Comparison of ENCODE assay signal across 25 cellular contexts in genomic region chr10:82020999-82021398, GRCh38.
DNase-seq lines count a peak whose midpoint lies in the region; ATAC-seq, FAIRE-seq and TF ChIP-seq lines count a peak whose summit lies in the region.
"Had no signal": no experiment of that assay in that cellular context is flagged by ENCODE, and none has a peak within 500 bp of the region (broad histone marks: within the 10 kb centered on the region; RNA-seq: fewer than 3 reads in every experiment).

No MANE protein-coding gene starts in this region.

- H2BK12ac ChIP-seq in trophoblast cell (ENCODE audit: low read length) = no peak overlapping the region

- TF ChIP-seq RAD21 in HepG2 (CRISPR knock-in tag; IDR thresholded peaks at IDR 0.05) = no peak

- in situ Hi-C loops in HepG2 (cut with HindIII; ENCODE audit: extremely low pct_ligation_motif_present, low pct_unique_long_range_greater_than_20kb) = no loop called here
- in situ Hi-C loops in GM13976 (cut with MboI; ENCODE audit: low sequenced_read_pairs, unreplicated experiment) = no loop called here

- no peaks in the 10 kb centered on the region for H3K79me1 ChIP-seq in trophoblast cell (ENCODE audit: low read length)

- WGBS in HepG2 (ENCODE audit: low lambda C conversion rate) = 0% methylated on average over 4 of the region's 4 CpGs
- WGBS in trophoblast cell (ENCODE audit: extremely low coverage, insufficient coverage, insufficient read length) = no CpG with 5 or more reads among the region's 4 CpGs

- CTCF ChIA-PET in Calu3 (lab: Charles Lee) = interaction anchor here (0.5 to 0.6 kb wide), 2 partner anchors 14 to 128 kb away, joined by 3 to 5 read pairs; no protein-coding TSS in a partner anchor
- CTCF ChIA-PET in HepG2 (lab: Yijun Ruan, JAX; ENCODE audit: low intra/inter-chr PET ratio, low total read pairs) = no interaction called here

- H3K27ac Mint-ChIP-seq in Calu3 (ENCODE audit: unreplicated experiment) = no peak overlapping the region
- H3K27ac Mint-ChIP-seq: B cell; CD4-positive, alpha-beta T cell; CD8-positive, alpha-beta T cell had no signal

- H3K9ac ChIP-seq in HepG2 (ENCODE audit: insufficient read depth, low read depth, low read length) (no peak overlapping the region), trophoblast cell (ENCODE audit: low read length) (peak overlapping the region; percentile 15)
- H3K9ac ChIP-seq: BLaER1 treated with 17β-estradiol and CSF1 and Interleukin-3, amounts not matched to agents 10 nM and 100 nM had no signal

- no peak for TF ChIP-seq EP300 in HepG2 (IDR thresholded peaks at IDR 0.05; ENCODE audit: low read depth in 2 of 2, low read length in 2 of 2)
- no peak for TF ChIP-seq EP300 in HepG2 (CRISPR knock-in tag; IDR thresholded peaks at IDR 0.05; ENCODE audit: borderline replicate concordance)

- no peak overlapping the region for H3K4me2 ChIP-seq in HepG2 (ENCODE audit: low read depth, low read length)
- no peak overlapping the region for H3K4me2 ChIP-seq in trophoblast cell (ENCODE audit: low read length)
- H3K4me2 ChIP-seq: A549; BLaER1 treated with 17β-estradiol and CSF1 and Interleukin-3, amounts not matched to agents 10 nM and 100 nM had no signal

- H3K27me3 Mint-ChIP-seq in Calu3 (ENCODE audit: unreplicated experiment) = no peaks in the 10 kb centered on the region
- H3K27me3 Mint-ChIP-seq: B cell; CD4-positive, alpha-beta T cell had no signal

- FAIRE-seq in HepG2 (lab: Jason Lieb, UNC) = no peak
- peak; percentile 5 for FAIRE-seq in urothelium cell line (lab: Jason Lieb, UNC)
- no peak for FAIRE-seq in GM19239 (lab: Jason Lieb, UNC)
- FAIRE-seq: A549, GM12878, GM12892 had no signal

- DNase-seq in Calu3 (peak; percentile 24), HepG2 (ENCODE audit: low spot score) (no peak), trophoblast cell (no peak), urothelium cell line (ENCODE audit: low spot score) (no peak), GM13976 (ENCODE audit: low spot score) (no peak), OCI-M1 (lab: John Stamatoyannopoulos, UW) (no peak), GM19239 (ENCODE audit: insufficient read length, low spot score) (no peak)
- DNase-seq: AML-193; Caco-2; CD4-positive, alpha-beta T cell; CD8-positive, alpha-beta T cell; DMS 273 treated with DMSO at 0.1 percent for 48 hours; DMS153; DMS53; DMS79; DND-41; EL; GDM1 had no signal

- intact Hi-C loops in Calu3 (cut with micrococcal nuclease; ENCODE audit: unreplicated experiment) (no loop called here), HepG2 (cut with micrococcal nuclease; ENCODE audit: unreplicated experiment) (no loop called here)

- H3K14ac ChIP-seq in trophoblast cell (ENCODE audit: low read length) = no peak overlapping the region

- no peak overlapping the region for H3K23ac ChIP-seq in trophoblast cell (ENCODE audit: low read length)

- H3K4ac ChIP-seq in trophoblast cell (ENCODE audit: low read depth, low read length) = no peak overlapping the region

- POLR2A ChIA-PET in HepG2 (lab: Yijun Ruan, JAX) = no interaction called here

- H3K4me3 Mint-ChIP-seq in Calu3 (ENCODE audit: low read depth, unreplicated experiment) = no peak overlapping the region
- H3K4me3 Mint-ChIP-seq: B cell; CD4-positive, alpha-beta T cell; CD8-positive, alpha-beta T cell had no signal

- H2BK5ac ChIP-seq in trophoblast cell (ENCODE audit: low read depth, low read length, poor library complexity) = no peak overlapping the region

- TF ChIP-seq POLR2A in HepG2 (IDR thresholded peaks at IDR 0.05; ENCODE audit: insufficient read depth in 1 of 2, low read depth in 2 of 2, low read length in 2 of 2) = no peak

- H3K4me1 Mint-ChIP-seq in Calu3 (ENCODE audit: low read depth, unreplicated experiment) = peaks cover 33% of the 10 kb centered on the region
- H3K4me1 Mint-ChIP-seq: B cell had no signal

- H3K79me2 ChIP-seq in HepG2 (ENCODE audit: insufficient read depth, low read length) (no peaks in the 10 kb centered on the region), trophoblast cell (ENCODE audit: control insufficient read depth, insufficient read depth, low read length, poor library complexity) (no peaks in the 10 kb centered on the region)

- no peaks in the 10 kb centered on the region for H4K20me1 ChIP-seq in HepG2 (ENCODE audit: insufficient read depth, low read length)

- H3K36me3 ChIP-seq in HepG2 (replicated peaks in 1 of 2; ENCODE audit: control insufficient read depth in 1 of 2, insufficient read depth in 2 of 2, low read length in 2 of 2) = no peaks in the 10 kb centered on the region
- H3K36me3 ChIP-seq in trophoblast cell (ENCODE audit: control insufficient read depth in 1 of 2, insufficient read depth in 2 of 2, low read length in 2 of 2) = no peaks in the 10 kb centered on the region

- TF ChIP-seq CTCF in Calu3 (IDR thresholded peaks at IDR 0.05; ENCODE audit: unreplicated experiment) (no peak), HepG2 (CRISPR knock-in tag; IDR thresholded peaks at IDR 0.05) (no peak), GM13976 (IDR thresholded peaks at IDR 0.05; ENCODE audit: borderline replicate concordance, control extremely low read depth, extremely low read depth, insufficient read depth, missing control alignments) (no peak)

- no peak overlapping the region for H2AK5ac ChIP-seq in trophoblast cell (ENCODE audit: low read length)

- no peak overlapping the region for H4K91ac ChIP-seq in trophoblast cell (ENCODE audit: low read depth, low read length)

- H3K9me3 Mint-ChIP-seq in Calu3 (ENCODE audit: low read depth, unreplicated experiment) = peaks cover 6% of the 10 kb centered on the region

- H3K18ac ChIP-seq in trophoblast cell (ENCODE audit: low read length) = no peak overlapping the region

- peak; percentile 73 for ATAC-seq in HepG2
- ATAC-seq: A549; CD8-positive, alpha-beta T cell; GM12878 had no signal

- H3K4me1 ChIP-seq in HepG2 (ENCODE audit: insufficient read depth, low read length) = no peaks in the 10 kb centered on the region
- H3K4me1 ChIP-seq in trophoblast cell (ENCODE audit: control insufficient read depth in 1 of 2, insufficient read depth in 2 of 2, low read length in 2 of 2) = no peaks in the 10 kb centered on the region
- H3K4me1 ChIP-seq: A549; BLaER1 treated with 17β-estradiol and CSF1 and Interleukin-3, amounts not matched to agents 10 nM and 100 nM; Caco-2 had no signal

- H3K9me3 ChIP-seq in HepG2 (ENCODE audit: low read length) = peaks cover 56% of the 10 kb centered on the region
- no peaks in the 10 kb centered on the region for H3K9me3 ChIP-seq in trophoblast cell (ENCODE audit: insufficient read depth, low read depth, low read length)
- H3K9me3 ChIP-seq: Caco-2 had no signal

- H3K27me3 ChIP-seq in HepG2 (ENCODE audit: control insufficient read depth in 1 of 2, insufficient read depth in 2 of 2, low read length in 2 of 2) (no peaks in the 10 kb centered on the region), trophoblast cell (ENCODE audit: insufficient read depth, low read length) (no peaks in the 10 kb centered on the region)
- H3K27me3 ChIP-seq: BLaER1 treated with 17β-estradiol and CSF1 and Interleukin-3, amounts not matched to agents 10 nM and 100 nM had no signal

- BruUV-seq in Calu3 (replicated peaks; lab: Mats Ljungman, UMichigan) = no TSS peak
- BruUV-seq in HepG2 (replicated peaks; lab: Mats Ljungman, UMichigan) = no TSS peak

- H3K27ac ChIP-seq in HepG2 (ENCODE audit: extremely low read length, insufficient read depth, low read length) (no peak overlapping the region), trophoblast cell (ENCODE audit: low read depth, low read length) (no peak overlapping the region)
- H3K27ac ChIP-seq: 22Rv1; A549; BLaER1 treated with 17β-estradiol and CSF1 and Interleukin-3, amounts not matched to agents 10 nM and 100 nM; C4-2B had no signal

- H2AFZ ChIP-seq in HepG2 (ENCODE audit: low read length) = no peak overlapping the region
- H2AFZ ChIP-seq in trophoblast cell (ENCODE audit: insufficient read depth, low read length, poor library complexity) = no peak overlapping the region

- no peaks in the 10 kb centered on the region for H3K36me3 Mint-ChIP-seq in Calu3 (ENCODE audit: insufficient read depth, unreplicated experiment)
- H3K36me3 Mint-ChIP-seq: CD8-positive, alpha-beta T cell had no signal

- no peak overlapping the region for H4K12ac ChIP-seq in trophoblast cell (ENCODE audit: low read depth, low read length)

- H4K8ac ChIP-seq in trophoblast cell (ENCODE audit: low read depth, low read length) = no peak overlapping the region

- no peak overlapping the region for H2BK120ac ChIP-seq in trophoblast cell (ENCODE audit: insufficient read depth, low read length, poor library complexity)

- no peak overlapping the region for H3K4me3 ChIP-seq in HepG2 (replicated peaks in 1 of 3; ENCODE audit: insufficient read depth in 1 of 3, low read depth in 2 of 3, low read length in 3 of 3)
- no peak overlapping the region for H3K4me3 ChIP-seq in trophoblast cell (ENCODE audit: low read depth, low read length)
- H3K4me3 ChIP-seq: A549; BLaER1 treated with 17β-estradiol and CSF1 and Interleukin-3, amounts not matched to agents 10 nM and 100 nM; GM12878 had no signal

TF ChIP-seq in HepG2, 621 proteins besides CTCF, POLR2A, EP300 and RAD21 (continues in another document):
- TF ChIP-seq JDP2 (CRISPR knock-in tag; IDR thresholded peaks at IDR 0.05; ENCODE audit: borderline replicate concordance) (no peak), SNAPC5 (CRISPR knock-in tag; IDR thresholded peaks at IDR 0.05; ENCODE audit: borderline replicate concordance) (no peak), RNF2 (conservative IDR thresholded peaks at IDR 0.05; ENCODE audit: low read depth) (no peak), ZNF138 (CRISPR knock-in tag; IDR thresholded peaks at IDR 0.05; ENCODE audit: low read depth) (no peak), ZBTB43 (CRISPR knock-in tag; conservative IDR thresholded peaks at IDR 0.05) (no peak), E2F1 (CRISPR knock-in tag; IDR thresholded peaks at IDR 0.05) (no peak)
